ENCODE assay signal across 8 cellular contexts in genomic region chr1:28602536-28603439, GRCh38. TPM values are rescaled to one million over a fixed set of nuclear protein-coding genes. Genes with fewer than 3 reads are reported as not detected.
DNase-seq lines count a peak whose midpoint lies in the region; ATAC-seq, FAIRE-seq and TF ChIP-seq lines count a peak whose summit lies in the region.

No MANE protein-coding gene starts in this region.

- no peaks in the 10 kb centered on the region for H3K4me1 Mint-ChIP-seq in activated B cell treated with CpG ODN at 0.5 μM for 24 hours

- H3K4me3 Mint-ChIP-seq in activated B cell treated with CpG ODN at 0.5 μM for 24 hours: no peak overlapping the region

- CTCF ChIA-PET in AG04449 (lab: Yijun Ruan, JAX): interaction anchor here (0.7 to 7.0 kb wide), 41 partner anchors 10 to 513 kb away, joined by 3 to 144 read pairs (median 6); partner anchors contain the start of genes ATP5IF1, RAB42 and TAF12
- CTCF ChIA-PET in activated B cell treated with CpG ODN at 0.5 μM for 24 hours (lab: Charles Lee): interaction anchor here (0.6 to 2.5 kb wide), 12 partner anchors 18 to 354 kb away, joined by 3 to 11 read pairs (median 6); no protein-coding TSS in a partner anchor

- H4K91ac ChIP-seq in trophoblast cell (ENCODE audit: low read depth, low read length): peak overlapping the region; percentile 23

- H4K12ac ChIP-seq in trophoblast cell (ENCODE audit: low read depth, low read length): no peak overlapping the region

- no peak overlapping the region for H3K27ac ChIP-seq in trophoblast cell (ENCODE audit: low read depth, low read length)

- H3K4me1 ChIP-seq in trophoblast cell (ENCODE audit: control insufficient read depth in 1 of 2, insufficient read depth in 2 of 2, low read length in 2 of 2): peaks cover 27 to 28% of the 10 kb centered on the region in 2 experiments

- DNase-seq in AG04449 (ENCODE audit: low read depth, low spot score) (peak; percentile 42), GDM1 (lab: John Stamatoyannopoulos, UW) (peak; percentile 20), NCI-H1694 (lab: John Stamatoyannopoulos, UW) (peak; percentile 61), activated B cell treated with CpG ODN at 0.5 μM for 24 hours (no peak), frontal cortex (ENCODE audit: low spot score in 2 of 2) (peak; percentile 58 to 76), trophoblast cell (peak; percentile 62 to 93)

- H3K4me3 ChIP-seq in AG04449 (ENCODE audit: low read depth, low read length) (no peak overlapping the region), trophoblast cell (ENCODE audit: low read depth, low read length) (no peak overlapping the region)

- H2BK5ac ChIP-seq in trophoblast cell (ENCODE audit: low read depth, low read length, poor library complexity): no peak overlapping the region

- no peaks in the 10 kb centered on the region for H3K9me3 Mint-ChIP-seq in activated B cell treated with CpG ODN at 0.5 μM for 24 hours

- intact Hi-C loops in activated B cell treated with CpG ODN at 0.5 μM for 24 hours (cut with micrococcal nuclease): loop anchor here (1.0 to 5.0 kb wide), 4 partner anchors 84 to 355 kb away; no protein-coding TSS in a partner anchor

- no peak overlapping the region for H3K27ac Mint-ChIP-seq in activated B cell treated with CpG ODN at 0.5 μM for 24 hours

- no peak overlapping the region for H3K18ac ChIP-seq in trophoblast cell (ENCODE audit: low read length)

- H3K9ac ChIP-seq in trophoblast cell (ENCODE audit: low read length): no peak overlapping the region

- H3K4ac ChIP-seq in trophoblast cell (ENCODE audit: low read depth, low read length): no peak overlapping the region

- no peak overlapping the region for H3K4me2 ChIP-seq in trophoblast cell (ENCODE audit: low read length)

- H3K36me3 Mint-ChIP-seq in activated B cell treated with CpG ODN at 0.5 μM for 24 hours (ENCODE audit: low read depth): peaks cover 43% of the 10 kb centered on the region

- no peak overlapping the region for H2AK5ac ChIP-seq in trophoblast cell (ENCODE audit: low read length)

- peaks cover 7% of the 10 kb centered on the region for H3K79me1 ChIP-seq in trophoblast cell (ENCODE audit: low read length)

- no peak overlapping the region for H2AFZ ChIP-seq in trophoblast cell (ENCODE audit: insufficient read depth, low read length, poor library complexity)

- peak; percentile 75 for FAIRE-seq in frontal cortex (lab: Jason Lieb, UNC)

- H3K36me3 ChIP-seq in trophoblast cell (ENCODE audit: control insufficient read depth in 1 of 2, insufficient read depth in 2 of 2, low read length in 2 of 2): peaks cover 13% of the 10 kb centered on the region in 2 experiments

- peak; percentile 42 for ATAC-seq in activated B cell treated with CpG ODN at 0.5 μM for 24 hours (ENCODE audit: low read depth)
- no peak for ATAC-seq in GM18520 (IDR thresholded peaks at IDR 0.05; ENCODE audit: unreplicated experiment)
- ATAC-seq in GM21528 (IDR thresholded peaks at IDR 0.05; ENCODE audit: low FRiP score, unreplicated experiment): no peak

- H3K27me3 Mint-ChIP-seq in activated B cell treated with CpG ODN at 0.5 μM for 24 hours: no peaks in the 10 kb centered on the region

- no peaks in the 10 kb centered on the region for H3K9me3 ChIP-seq in trophoblast cell (ENCODE audit: insufficient read depth, low read depth, low read length)

- H3K14ac ChIP-seq in trophoblast cell (ENCODE audit: low read length): no peak overlapping the region

- no peaks in the 10 kb centered on the region for H3K79me2 ChIP-seq in trophoblast cell (ENCODE audit: control insufficient read depth, insufficient read depth, low read length, poor library complexity)

- no peak overlapping the region for H3K23ac ChIP-seq in trophoblast cell (ENCODE audit: low read length)

- no CpG with 5 or more reads among the region's 15 CpGs for WGBS in trophoblast cell (ENCODE audit: extremely low coverage, insufficient coverage, insufficient read length)

- peak overlapping the region; percentile 62 for H2BK12ac ChIP-seq in trophoblast cell (ENCODE audit: low read length)

- TF ChIP-seq CTCF in AG04449 (IDR thresholded peaks at IDR 0.05; ENCODE audit: insufficient read depth, low read length, missing control alignments) (peak; percentile 57), activated B cell treated with CpG ODN at 0.5 μM for 24 hours (IDR thresholded peaks at IDR 0.05) (peak; percentile 53)

- no peaks in the 10 kb centered on the region for H3K27me3 ChIP-seq in trophoblast cell (ENCODE audit: insufficient read depth, low read length)

- H2BK120ac ChIP-seq in trophoblast cell (ENCODE audit: insufficient read depth, low read length, poor library complexity): peak overlapping the region; percentile 61

- no peak overlapping the region for H4K8ac ChIP-seq in trophoblast cell (ENCODE audit: low read depth, low read length)

- POLR2A ChIA-PET in AG04449 (lab: Yijun Ruan, JAX) (interaction anchor here (0.6 to 5.2 kb wide), 6 partner anchors 22 to 94 kb away, joined by 3 to 56 read pairs (median 16); no protein-coding TSS in a partner anchor), activated B cell treated with CpG ODN at 0.5 μM for 24 hours (lab: Charles Lee) (interaction anchor here (0.6 to 4.6 kb wide), 12 partner anchors 22 to 1692 kb away, joined by 3 to 38 read pairs (median 4); partner anchors contain the start of genes RCC1 and TRNAU1AP)

RNA-seq across cellular contexts. Expression of gene RAB42, which starts 10.7 kb away (rescaled TPM):
- total RNA-seq in activated B cell treated with CpG ODN at 0.5 μM for 24 hours (0.20 and 0.29 TPM in 2 replicates), frontal cortex (1.2 TPM)
- 3.4 and 3.8 TPM in 2 replicates for polyA plus RNA-seq in trophoblast cell (2013)

RNA-seq across cellular contexts. Expression of gene TAF12, which starts 40.1 kb away (rescaled TPM):
- 17.1 and 18.5 TPM in 2 replicates for total RNA-seq in activated B cell treated with CpG ODN at 0.5 μM for 24 hours
- 20.4 TPM for total RNA-seq in frontal cortex
- polyA plus RNA-seq in trophoblast cell (2013): 51.0 and 52.7 TPM in 2 replicates

RNA-seq across cellular contexts. Expression of gene RNU11, which starts 45.6 kb away (rescaled TPM):
- total RNA-seq in activated B cell treated with CpG ODN at 0.5 μM for 24 hours (not detected in 2 replicates), frontal cortex (not detected)
- not detected in 2 replicates for polyA plus RNA-seq in trophoblast cell (2013)

RNA-seq across cellular contexts. Expression of gene TRNAU1AP, which starts 49.9 kb away (rescaled TPM):
- 36.9 and 42.0 TPM in 2 replicates for total RNA-seq in activated B cell treated with CpG ODN at 0.5 μM for 24 hours
- total RNA-seq in frontal cortex: 35.1 TPM
- polyA plus RNA-seq in trophoblast cell (2013): 50.8 and 53.6 TPM in 2 replicates
